In genomic region chr12:119227292-119227691, GRCh38 we compare ENCODE assay signal across 21 cellular contexts. TPM values are rescaled to one million over a fixed set of nuclear protein-coding genes. Genes with fewer than 3 reads are reported as not detected.
"Had no signal": no experiment of that assay in that cellular context is flagged by ENCODE, and none has a peak within 500 bp of the region (broad histone marks: within the 10 kb centered on the region; RNA-seq: fewer than 3 reads in every experiment).

No MANE protein-coding gene starts in this region.

- H3K27ac Mint-ChIP-seq: activated CD8-positive, alpha-beta T cell treated with anti-CD3 and anti-CD28 coated beads, Interleukin-2, amount 10 ng/mL, durations not matched to agents 7 days and 5 days; activated naive CD8-positive, alpha-beta T cell treated with anti-CD3 and anti-CD28 coated beads, Interleukin-2, amount 50 U/mL, for 24 hours; activated T-helper 1 cell treated with anti-CD3 and anti-CD28 coated beads, Interleukin-12 subunit alpha, Interleukin-12 subunit beta, Interleukin-2, Interleukin-4 antibody, amounts not matched to agents 30 ng/mL and 10 ng/mL and 1 ng/mL, durations not matched to agents 14 hours and 24 hours and 36 hours; dendritic cell treated with granulocyte-macrophage colony-stimulating factor and Interleukin-4, amounts not matched to agents 40 ng/mL and 50 ng/mL, for 4 days; natural killer cell; stimulated activated naive B cell treated with anti-CD40 and anti-IgM and Interleukin-4, amounts not matched to agents 10 μg/mL and 1 μg/mL and 100 μg/mL, for 72 hours had no signal

- H3K27me3 ChIP-seq: cardiac muscle cell, foreskin keratinocyte, sigmoid colon, upper lobe of left lung had no signal

- H3K9me3 ChIP-seq: left ventricle myocardium inferior, sigmoid colon, upper lobe of left lung had no signal

- H3K36me3 Mint-ChIP-seq: natural killer cell; stimulated activated naive B cell treated with anti-CD40 and anti-IgM and Interleukin-4, amounts not matched to agents 10 μg/mL and 1 μg/mL and 100 μg/mL, for 72 hours had no signal

- H3K27me3 Mint-ChIP-seq: dendritic cell treated with granulocyte-macrophage colony-stimulating factor and Interleukin-4, amounts not matched to agents 40 ng/mL and 50 ng/mL, for 4 days had no signal

- H3K9me3 Mint-ChIP-seq: activated T-helper 1 cell treated with anti-CD3 and anti-CD28 coated beads, Interleukin-12 subunit alpha, Interleukin-12 subunit beta, Interleukin-2, Interleukin-4 antibody, amounts not matched to agents 30 ng/mL and 10 ng/mL and 1 ng/mL, durations not matched to agents 14 hours and 24 hours and 36 hours; dendritic cell treated with granulocyte-macrophage colony-stimulating factor and Interleukin-4, amounts not matched to agents 40 ng/mL and 50 ng/mL, for 4 days; natural killer cell had no signal

- ATAC-seq: activated CD8-positive, alpha-beta T cell treated with anti-CD3 and anti-CD28 coated beads, Interleukin-2, amount 10 ng/mL, durations not matched to agents 7 days and 5 days; activated naive CD8-positive, alpha-beta T cell treated with anti-CD3 and anti-CD28 coated beads, Interleukin-2, amount 50 U/mL, for 24 hours; foreskin keratinocyte; natural killer cell; stimulated activated naive B cell treated with anti-CD40 and anti-IgM and Interleukin-4, amounts not matched to agents 10 μg/mL and 1 μg/mL and 100 μg/mL, for 72 hours had no signal

- H3K36me3 ChIP-seq: cardiac muscle cell, left ventricle myocardium inferior, sigmoid colon, upper lobe of left lung had no signal

- H3K4me2 ChIP-seq: smooth muscle cell had no signal

- H3K4me1 Mint-ChIP-seq: activated naive CD8-positive, alpha-beta T cell treated with anti-CD3 and anti-CD28 coated beads, Interleukin-2, amount 50 U/mL, for 24 hours; natural killer cell had no signal

- DNase-seq: activated CD4-positive, alpha-beta T cell treated with anti-CD3 and anti-CD28 coated beads for 1 hour; activated CD4-positive, alpha-beta T cell treated with anti-CD3 and anti-CD28 coated beads, Interleukin-2, amount 50 U/mL, for 1 hour; activated CD8-positive, alpha-beta T cell treated with anti-CD3 and anti-CD28 coated beads, Interleukin-2, amount 10 ng/mL, durations not matched to agents 7 days and 5 days; activated gamma-delta T cell; activated naive CD4-positive, alpha-beta T cell treated with anti-CD3 and anti-CD28 coated beads, Interleukin-2, amount 50 U/mL, for 16 hours; activated naive CD8-positive, alpha-beta T cell treated with anti-CD3 and anti-CD28 coated beads, Interleukin-2, amount 50 U/mL, for 24 hours; effector CD4-positive, alpha-beta T cell; foreskin keratinocyte; left ventricle myocardium inferior; midbrain; natural killer cell; retina; sigmoid colon; stimulated activated CD4-positive, alpha-beta T cell treated with anti-CD3 and anti-CD28 coated beads, Interleukin-15, amount 100 ng/mL, for 24 hours; stimulated activated CD8-positive, alpha-beta memory T cell treated with anti-CD3 and anti-CD28 coated beads, Interleukin-4, amount 100 ng/mL, for 48 hours; stimulated activated naive B cell treated with anti-CD40 and anti-IgM and Interleukin-4, amounts not matched to agents 10 μg/mL and 1 μg/mL and 100 μg/mL, for 72 hours had no signal

- H3K4me3 Mint-ChIP-seq: activated CD8-positive, alpha-beta T cell treated with anti-CD3 and anti-CD28 coated beads, Interleukin-2, amount 10 ng/mL, durations not matched to agents 7 days and 5 days; activated naive CD8-positive, alpha-beta T cell treated with anti-CD3 and anti-CD28 coated beads, Interleukin-2, amount 50 U/mL, for 24 hours; activated T-helper 1 cell treated with anti-CD3 and anti-CD28 coated beads, Interleukin-12 subunit alpha, Interleukin-12 subunit beta, Interleukin-2, Interleukin-4 antibody, amounts not matched to agents 30 ng/mL and 10 ng/mL and 1 ng/mL, durations not matched to agents 14 hours and 24 hours and 36 hours; dendritic cell treated with granulocyte-macrophage colony-stimulating factor and Interleukin-4, amounts not matched to agents 40 ng/mL and 50 ng/mL, for 4 days; natural killer cell; stimulated activated naive B cell treated with anti-CD40 and anti-IgM and Interleukin-4, amounts not matched to agents 10 μg/mL and 1 μg/mL and 100 μg/mL, for 72 hours had no signal

- H3K27ac ChIP-seq: cardiac muscle cell, foreskin keratinocyte, left ventricle myocardium inferior, sigmoid colon, upper lobe of left lung had no signal

- H3K4me3 ChIP-seq: cardiac muscle cell, left ventricle myocardium inferior, sigmoid colon, smooth muscle cell, upper lobe of left lung had no signal

- H3K4me1 ChIP-seq: foreskin keratinocyte, sigmoid colon had no signal

RNA-seq across cellular contexts. Expression of gene HSPB8, which starts 48.6 kb away (rescaled TPM):
- total RNA-seq: activated CD8-positive, alpha-beta T cell treated with anti-CD3 and anti-CD28 coated beads, Interleukin-2, amount 10 ng/mL, durations not matched to agents 7 days and 5 days; activated T-helper 1 cell treated with anti-CD3 and anti-CD28 coated beads, Interleukin-12 subunit alpha, Interleukin-12 subunit beta, Interleukin-2, Interleukin-4 antibody, amounts not matched to agents 30 ng/mL and 10 ng/mL and 1 ng/mL, durations not matched to agents 14 hours and 24 hours and 36 hours; natural killer cell had no signal
